ENCODE assay signal across 8 cellular contexts in genomic region chr4:137125011-137125410, GRCh38.
DNase-seq lines count a peak whose midpoint lies in the region; ATAC-seq and TF ChIP-seq lines count a peak whose summit lies in the region.

No MANE protein-coding gene starts in this region.

- no peaks in the 10 kb centered on the region for H3K27me3 ChIP-seq in skeletal muscle satellite cell (ENCODE audit: control insufficient read depth, insufficient read depth, low read length)

- no peaks in the 10 kb centered on the region for H3K9me3 ChIP-seq in skeletal muscle satellite cell (replicated peaks; ENCODE audit: low read length)

- H3K4me3 ChIP-seq in fibroblast of villous mesenchyme (ENCODE audit: low read depth, low read length): peak overlapping the region; percentile 59
- H3K4me3 ChIP-seq in skeletal muscle satellite cell (ENCODE audit: low read length): peak overlapping the region; percentile 67

- peak overlapping the region; percentile 79 for H3K4me2 ChIP-seq in skeletal muscle satellite cell (ENCODE audit: low read length)

- ATAC-seq in HG02885 (IDR thresholded peaks at IDR 0.05; ENCODE audit: poor library complexity, unreplicated experiment): no peak

- H3K4me1 ChIP-seq in skeletal muscle satellite cell (ENCODE audit: control insufficient read depth, insufficient read depth, low read length): no peaks in the 10 kb centered on the region

- DNase-seq in GM04504 (ENCODE audit: low read depth) (peak; percentile 58), RPMI7951 (ENCODE audit: low read depth) (peak; percentile 31), fibroblast of villous mesenchyme (ENCODE audit: low read depth) (peak; percentile 64), HuH-7 (ENCODE audit: low spot score) (no peak), UCSD-AML1 (lab: John Stamatoyannopoulos, UW; ENCODE audit: unreplicated experiment) (no peak)
- DNase-seq in stimulated activated CD8-positive, alpha-beta memory T cell treated with anti-CD3 and anti-CD28 coated beads, Interleukin-4, amount 100 ng/mL, for 48 hours: no peak

- H3K9ac ChIP-seq in skeletal muscle satellite cell (ENCODE audit: low read depth, low read length): peak overlapping the region; percentile 73

- H3K36me3 ChIP-seq in skeletal muscle satellite cell (ENCODE audit: insufficient read depth, low read length): no peaks in the 10 kb centered on the region

- TF ChIP-seq CTCF in fibroblast of villous mesenchyme (IDR thresholded peaks at IDR 0.05; ENCODE audit: insufficient read depth, low read depth, low read length): no peak

Comparison
In these comparisons a context has a peak if more than half of its experiments do, and no peak if none do; other contexts are left out.
1. DNase-seq: peak in GM04504 (single experiment), RPMI7951 (single experiment) and fibroblast of villous mesenchyme (single experiment); none in HuH-7 (single experiment), UCSD-AML1 (single experiment) and stimulated activated CD8-positive, alpha-beta memory T cell treated with anti-CD3 and anti-CD28 coated beads, Interleukin-4, amount 100 ng/mL, for 48 hours (single experiment).